8 cellular contexts compared by ENCODE assay signal in genomic region chr18:11324956-11325873, GRCh38.
DNase-seq lines count a peak whose midpoint lies in the region; ATAC-seq and TF ChIP-seq lines count a peak whose summit lies in the region.

No MANE protein-coding gene starts in this region.

- no peak for TF ChIP-seq CTCF in nephron (IDR thresholded peaks at IDR 0.05; ENCODE audit: unreplicated experiment in 3 of 3)
- TF ChIP-seq CTCF in colonic mucosa (IDR thresholded peaks at IDR 0.05) = no peak
- TF ChIP-seq CTCF in Peyer's patch (IDR thresholded peaks at IDR 0.05) = no peak

- H3K27ac ChIP-seq in colonic mucosa (no peak overlapping the region), Peyer's patch (no peak overlapping the region)

- H3K9me3 ChIP-seq in colonic mucosa (no peaks in the 10 kb centered on the region), Peyer's patch (no peaks in the 10 kb centered on the region)

- peak; percentile 87 for ATAC-seq in GM18508 (IDR thresholded peaks at IDR 0.05; ENCODE audit: insufficient read depth, unreplicated experiment)
- peak; percentile 94 for ATAC-seq in HG02610 (IDR thresholded peaks at IDR 0.05; ENCODE audit: unreplicated experiment)

- H3K27me3 ChIP-seq in colonic mucosa (no peaks in the 10 kb centered on the region), Peyer's patch (no peaks in the 10 kb centered on the region)

- no peaks in the 10 kb centered on the region for H3K4me1 ChIP-seq in colonic mucosa
- no peaks in the 10 kb centered on the region for H3K4me1 ChIP-seq in Peyer's patch

- no peaks in the 10 kb centered on the region for H3K9me3 Mint-ChIP-seq in nephron

- DNase-seq in NOMO-1 (lab: John Stamatoyannopoulos, UW; ENCODE audit: unreplicated experiment in 2 of 2) = peak; percentile 43 to 80
- DNase-seq in colonic mucosa = no peak
- DNase-seq in globus pallidus (ENCODE audit: low spot score) = no peak
- no peak for DNase-seq in nucleus accumbens (lab: John Stamatoyannopoulos, UW)
- DNase-seq in Peyer's patch = no peak

- no peak overlapping the region for H3K9ac ChIP-seq in colonic mucosa (ENCODE audit: low read depth in 2 of 2, low read length in 2 of 2)

- TF ChIP-seq POLR2A in Peyer's patch (IDR thresholded peaks at IDR 0.05) = no peak

- no peak overlapping the region for H3K4me3 ChIP-seq in colonic mucosa
- no peak overlapping the region for H3K4me3 ChIP-seq in Peyer's patch

- no peaks in the 10 kb centered on the region for H3K36me3 ChIP-seq in colonic mucosa
- no peaks in the 10 kb centered on the region for H3K36me3 ChIP-seq in Peyer's patch

- H3K27me3 Mint-ChIP-seq in nephron (ENCODE audit: low read depth) = no peaks in the 10 kb centered on the region

- H3K36me3 Mint-ChIP-seq in nephron (ENCODE audit: low read depth) = no peaks in the 10 kb centered on the region

- no peak overlapping the region for H3K4me3 Mint-ChIP-seq in nephron

- peaks cover 36% of the 10 kb centered on the region for H3K4me1 Mint-ChIP-seq in nephron

- intact Hi-C loops in colonic mucosa (cut with DNase I) = no loop called here

- H3K27ac Mint-ChIP-seq in nephron = peak overlapping the region in 2 of 3 experiments; percentile 71 to 89

Comparison
In these comparisons a context has a peak if more than half of its experiments do, and no peak if none do; other contexts are left out.
1. DNase-seq: peak in NOMO-1 (2 of 2); none in colonic mucosa (single experiment), globus pallidus (single experiment), nucleus accumbens (0 of 56) and Peyer's patch (0 of 3).